Comparison of ENCODE assay signal across 17 cellular contexts in genomic region chr7:1739593-1739992, GRCh38.
A peak's percentile ranks its signal among the peaks of the same experiment; 100 is the strongest.
DNase-seq lines count a peak whose midpoint lies in the region; ATAC-seq, FAIRE-seq and TF ChIP-seq lines count a peak whose summit lies in the region.
"Had no signal": no experiment of that assay in that cellular context is flagged by ENCODE, and none has a peak within 500 bp of the region (broad histone marks: within the 10 kb centered on the region; RNA-seq: fewer than 3 reads in every experiment).

No MANE protein-coding gene starts in this region.

- DNase-seq in natural killer cell (no peak), H1 (ENCODE audit: low read depth in 1 of 2, low spot score in 2 of 2) (no peak), neuronal stem cell (ENCODE audit: low spot score) (no peak), Peyer's patch (no peak), KBM-7 (no peak)
- no peak for DNase-seq in natural killer cell treated with Interleukin-12 subunit alpha and Interleukin-12 subunit beta and Interleukin-15 and Interleukin-18, amount 100 ng/mL, for 72 hours (ENCODE audit: low spot score)
- DNase-seq in stimulated activated CD4-positive, alpha-beta T cell treated with anti-CD3 and anti-CD28 coated beads, Interleukin-15, amount 100 ng/mL, for 24 hours: no peak
- DNase-seq: 8988T; AML-193; C1 segment of cervical spinal cord; CD4-positive, alpha-beta T cell; DMS79; GOT3; HCEC 1CT had no signal

- H4K20me1 ChIP-seq in H1 (replicated peaks in 1 of 2; ENCODE audit: control insufficient read depth in 1 of 2, insufficient read depth in 2 of 2, low read length in 2 of 2): peaks cover 0 to 2% of the 10 kb centered on the region in 2 experiments

- H3K9me3 Mint-ChIP-seq in natural killer cell: no peaks in the 10 kb centered on the region
- no peaks in the 10 kb centered on the region for H3K9me3 Mint-ChIP-seq in natural killer cell treated with Interleukin-12 subunit alpha and Interleukin-12 subunit beta and Interleukin-15 and Interleukin-18, amount 100 ng/mL, for 72 hours
- H3K9me3 Mint-ChIP-seq: CD4-positive, alpha-beta T cell had no signal

- no peak overlapping the region for H2BK120ac ChIP-seq in H1 (replicated peaks; ENCODE audit: low read depth, low read length)
- no peak overlapping the region for H2BK120ac ChIP-seq in neuronal stem cell (ENCODE audit: low read depth, low read length)

- no peak overlapping the region for H2BK12ac ChIP-seq in H1 (ENCODE audit: low read depth, low read length)
- H2BK12ac ChIP-seq in neuronal stem cell (ENCODE audit: low read length): no peak overlapping the region

- H3K36me3 ChIP-seq in H1 (ENCODE audit: control insufficient read depth in 2 of 4, insufficient read depth in 4 of 4, low read length in 3 of 4) (no peaks in the 10 kb centered on the region), neuronal stem cell (replicated peaks in 1 of 2; ENCODE audit: control insufficient read depth in 2 of 2, insufficient read depth in 2 of 2, low read length in 2 of 2) (peaks cover 2 to 46% of the 10 kb centered on the region in 2 donors), Peyer's patch (no peaks in the 10 kb centered on the region)

- in situ Hi-C loops in KBM-7 (cut with MboI; ENCODE audit: low pct_unique_long_range_greater_than_20kb, low sequenced_read_pairs): no loop called here

- H3K27me3 ChIP-seq in H1 (replicated peaks in 1 of 4; ENCODE audit: control insufficient read depth in 3 of 4, extremely low read depth in 1 of 4, insufficient read depth in 3 of 4, low read length in 3 of 4): no peaks in the 10 kb centered on the region; a peak in 1 of 7 replicates
- no peaks in the 10 kb centered on the region for H3K27me3 ChIP-seq in neuronal stem cell (ENCODE audit: control insufficient read depth in 3 of 3, insufficient read depth in 3 of 3, low read depth in 1 of 3, low read length in 3 of 3)
- no peaks in the 10 kb centered on the region for H3K27me3 ChIP-seq in Peyer's patch

- no peak for TF ChIP-seq CTCF in natural killer cell (IDR thresholded peaks at IDR 0.05)
- TF ChIP-seq CTCF in H1 (IDR thresholded peaks at IDR 0.05; ENCODE audit: control extremely low read depth in 1 of 3, insufficient read depth in 1 of 3, low read depth in 1 of 3, low read length in 3 of 3): no peak
- no peak for TF ChIP-seq CTCF in Peyer's patch (IDR thresholded peaks at IDR 0.05)

- peak overlapping the region; percentile 38 for H4K8ac ChIP-seq in H1 (ENCODE audit: extremely low read depth, insufficient read depth, low read length)
- no peak overlapping the region for H4K8ac ChIP-seq in neuronal stem cell (ENCODE audit: low read depth, low read length)

- H4K91ac ChIP-seq in H1 (replicated peaks; ENCODE audit: insufficient read length, low read length) (no peak overlapping the region), neuronal stem cell (ENCODE audit: low read depth, low read length, poor library complexity) (no peak overlapping the region)

- TF ChIP-seq POLR2A in H1 (IDR thresholded peaks at IDR 0.05; ENCODE audit: control extremely low read depth in 1 of 2, low read depth in 2 of 2, low read length in 2 of 2) (no peak), Peyer's patch (IDR thresholded peaks at IDR 0.05) (no peak)

- 79% methylated on average over 9 of the region's 14 CpGs; no CpG with 5 or more reads in 1 of the 2 experiments for WGBS in H1 (ENCODE audit: extremely low coverage in 1 of 2, insufficient coverage in 1 of 2, insufficient read length in 1 of 2, insufficient replicate concordance in 2 of 2, low coverage in 1 of 2, low lambda C conversion rate in 2 of 2, missing lambda C conversion rate in 1 of 2), 2 experiments
- WGBS in neuronal stem cell (ENCODE audit: extremely low coverage in 2 of 2, insufficient read length in 2 of 2, insufficient replicate concordance in 1 of 2), 2 donors: no CpG with 5 or more reads among the region's 14 CpGs

- H3K79me1 ChIP-seq in H1 (ENCODE audit: low read depth, low read length): no peaks in the 10 kb centered on the region
- H3K79me1 ChIP-seq in neuronal stem cell (ENCODE audit: low read depth, low read length): peaks cover 6% of the 10 kb centered on the region

- no peak for TF ChIP-seq RAD21 in H1 (IDR thresholded peaks at IDR 0.05 in 1 of 2, conservative IDR thresholded peaks at IDR 0.05 in 1 of 2; ENCODE audit: low read depth in 2 of 2, low read length in 2 of 2)

- peak overlapping the region; percentile 40 for H3K4me3 Mint-ChIP-seq in natural killer cell
- H3K4me3 Mint-ChIP-seq in natural killer cell treated with Interleukin-12 subunit alpha and Interleukin-12 subunit beta and Interleukin-15 and Interleukin-18, amount 100 ng/mL, for 72 hours: no peak overlapping the region
- H3K4me3 Mint-ChIP-seq: CD4-positive, alpha-beta T cell had no signal

- H3K4ac ChIP-seq in H1 (replicated peaks; ENCODE audit: insufficient read length, low read depth, low read length) (no peak overlapping the region), neuronal stem cell (ENCODE audit: low read length) (no peak overlapping the region)

- H3K9me3 ChIP-seq in H1 (ENCODE audit: insufficient read depth in 2 of 2, low read depth in 1 of 2, low read length in 1 of 2) (no peaks in the 10 kb centered on the region), neuronal stem cell (replicated peaks in 1 of 2; ENCODE audit: control insufficient read depth in 2 of 2, insufficient read depth in 1 of 2, low read depth in 1 of 2, low read length in 2 of 2) (no peaks in the 10 kb centered on the region), Peyer's patch (no peaks in the 10 kb centered on the region)

- no peak overlapping the region for H3K27ac ChIP-seq in H1 (ENCODE audit: low read depth, low read length)
- H3K27ac ChIP-seq in neuronal stem cell (replicated peaks; ENCODE audit: low read length): no peak overlapping the region
- no peak overlapping the region for H3K27ac ChIP-seq in Peyer's patch

- no peak for ATAC-seq in natural killer cell
- ATAC-seq in natural killer cell treated with Interleukin-12 subunit alpha and Interleukin-12 subunit beta and Interleukin-15 and Interleukin-18, amount 100 ng/mL, for 72 hours: no peak
- ATAC-seq: GM12878, HepG2 had no signal

- no peak overlapping the region for H3K56ac ChIP-seq in H1 (replicated peaks; ENCODE audit: insufficient read length, low read depth, low read length)

- no peak overlapping the region for H3K23ac ChIP-seq in H1 (ENCODE audit: insufficient read length)
- H3K23ac ChIP-seq in neuronal stem cell (ENCODE audit: low read depth, low read length, poor library complexity): no peak overlapping the region

- H3K4me1 Mint-ChIP-seq in natural killer cell: peaks cover 23 to 38% of the 10 kb centered on the region in 2 donors
- H3K4me1 Mint-ChIP-seq in natural killer cell treated with Interleukin-12 subunit alpha and Interleukin-12 subunit beta and Interleukin-15 and Interleukin-18, amount 100 ng/mL, for 72 hours (ENCODE audit: low read depth in 2 of 2): peaks cover 21 to 27% of the 10 kb centered on the region in 2 donors

- H3K4me1 ChIP-seq in H1 (replicated peaks in 1 of 4; ENCODE audit: control insufficient read depth in 3 of 4, insufficient read depth in 4 of 4, low read length in 3 of 4) (peaks cover 0 to 3% (median 0%) of the 10 kb centered on the region in 4 experiments; a peak in 3 of 7 replicates), neuronal stem cell (ENCODE audit: control insufficient read depth in 2 of 2, insufficient read depth in 1 of 2, low read depth in 1 of 2, low read length in 2 of 2) (peaks cover 0 to 4% of the 10 kb centered on the region in 2 donors), Peyer's patch (peaks cover 0 to 10% (median 0%) of the 10 kb centered on the region in 4 donors)

- H3K4me3 ChIP-seq in H1 (ENCODE audit: extremely low read depth in 1 of 4, insufficient read depth in 2 of 4, low read depth in 3 of 4, low read length in 4 of 4) (no peak overlapping the region), neuronal stem cell (ENCODE audit: low read length in 2 of 2) (no peak overlapping the region), Peyer's patch (no peak overlapping the region)
- H3K4me3 ChIP-seq: GM12878 had no signal

- H3K9ac ChIP-seq in H1 (replicated peaks in 1 of 4; ENCODE audit: extremely low read depth in 1 of 4, low read depth in 3 of 4, low read length in 3 of 4) (no peak overlapping the region), neuronal stem cell (ENCODE audit: low read depth, low read length, poor library complexity) (no peak overlapping the region)

- intact Hi-C loops in natural killer cell (cut with micrococcal nuclease): no loop called here

- POLR2A ChIA-PET in H1 (lab: Charles Lee; ENCODE audit: partially characterized antibody): no interaction called here

- H3K27me3 Mint-ChIP-seq in natural killer cell (ENCODE audit: low read depth in 2 of 2): peaks cover 7 to 15% of the 10 kb centered on the region in 2 donors
- peaks cover 0 to 5% of the 10 kb centered on the region in 2 donors for H3K27me3 Mint-ChIP-seq in natural killer cell treated with Interleukin-12 subunit alpha and Interleukin-12 subunit beta and Interleukin-15 and Interleukin-18, amount 100 ng/mL, for 72 hours

- H3K79me2 ChIP-seq in H1 (ENCODE audit: control insufficient read depth in 1 of 2, insufficient read depth in 2 of 2, low read length in 2 of 2): no peaks in the 10 kb centered on the region

- no peaks in the 10 kb centered on the region for H3K23me2 ChIP-seq in H1 (ENCODE audit: low read depth, low read length)

- no peak overlapping the region for H2BK20ac ChIP-seq in H1 (ENCODE audit: low read length)

- H3K4me2 ChIP-seq in H1 (ENCODE audit: insufficient read depth in 1 of 2, low read depth in 2 of 2, low read length in 2 of 2) (no peak overlapping the region), neuronal stem cell (ENCODE audit: insufficient read depth, low read length, poor library complexity, severe bottlenecking) (no peak overlapping the region)

- no peak overlapping the region for H3K27ac Mint-ChIP-seq in natural killer cell
- H3K27ac Mint-ChIP-seq in natural killer cell treated with Interleukin-12 subunit alpha and Interleukin-12 subunit beta and Interleukin-15 and Interleukin-18, amount 100 ng/mL, for 72 hours: no peak overlapping the region
- H3K27ac Mint-ChIP-seq: CD4-positive, alpha-beta T cell had no signal

- no peaks in the 10 kb centered on the region for H3K36me3 Mint-ChIP-seq in natural killer cell
- no peaks in the 10 kb centered on the region for H3K36me3 Mint-ChIP-seq in natural killer cell treated with Interleukin-12 subunit alpha and Interleukin-12 subunit beta and Interleukin-15 and Interleukin-18, amount 100 ng/mL, for 72 hours

- H3K14ac ChIP-seq in H1 (ENCODE audit: insufficient read length) (no peak overlapping the region), neuronal stem cell (ENCODE audit: low read length) (no peak overlapping the region)

- H2AK5ac ChIP-seq in H1 (ENCODE audit: low read depth, low read length) (no peak overlapping the region), neuronal stem cell (ENCODE audit: low read depth, low read length) (peak overlapping the region; percentile 42)

- CTCF ChIA-PET in H1 (lab: Charles Lee; ENCODE audit: partially characterized antibody): no interaction called here

- no peak for FAIRE-seq in H1 (lab: Jason Lieb, UNC)
- FAIRE-seq: GM12878, HepG2, HTR-8/SVneo had no signal

- no peak overlapping the region for H2AFZ ChIP-seq in H1 (ENCODE audit: low read length)
- no peak overlapping the region for H2AFZ ChIP-seq in neuronal stem cell (ENCODE audit: low read length)

- H2BK15ac ChIP-seq in H1 (ENCODE audit: low read length) (no peak overlapping the region), neuronal stem cell (ENCODE audit: low read length) (peak overlapping the region; percentile 84)

- no peak for TF ChIP-seq EP300 in H1 (IDR thresholded peaks at IDR 0.05; ENCODE audit: borderline replicate concordance in 1 of 2, low read depth in 2 of 2, low read length in 2 of 2)

- H4K5ac ChIP-seq in H1 (ENCODE audit: insufficient read length, low read depth, low read length): no peak overlapping the region

- H3K18ac ChIP-seq in H1 (ENCODE audit: extremely low read depth, low read length) (no peak overlapping the region), neuronal stem cell (ENCODE audit: low read length) (peak overlapping the region; percentile 5)

- no peak overlapping the region for H2BK5ac ChIP-seq in H1 (ENCODE audit: low read depth, low read length)
- H2BK5ac ChIP-seq in neuronal stem cell (ENCODE audit: low read length): no peak overlapping the region
